In the genomic region with DNA sequence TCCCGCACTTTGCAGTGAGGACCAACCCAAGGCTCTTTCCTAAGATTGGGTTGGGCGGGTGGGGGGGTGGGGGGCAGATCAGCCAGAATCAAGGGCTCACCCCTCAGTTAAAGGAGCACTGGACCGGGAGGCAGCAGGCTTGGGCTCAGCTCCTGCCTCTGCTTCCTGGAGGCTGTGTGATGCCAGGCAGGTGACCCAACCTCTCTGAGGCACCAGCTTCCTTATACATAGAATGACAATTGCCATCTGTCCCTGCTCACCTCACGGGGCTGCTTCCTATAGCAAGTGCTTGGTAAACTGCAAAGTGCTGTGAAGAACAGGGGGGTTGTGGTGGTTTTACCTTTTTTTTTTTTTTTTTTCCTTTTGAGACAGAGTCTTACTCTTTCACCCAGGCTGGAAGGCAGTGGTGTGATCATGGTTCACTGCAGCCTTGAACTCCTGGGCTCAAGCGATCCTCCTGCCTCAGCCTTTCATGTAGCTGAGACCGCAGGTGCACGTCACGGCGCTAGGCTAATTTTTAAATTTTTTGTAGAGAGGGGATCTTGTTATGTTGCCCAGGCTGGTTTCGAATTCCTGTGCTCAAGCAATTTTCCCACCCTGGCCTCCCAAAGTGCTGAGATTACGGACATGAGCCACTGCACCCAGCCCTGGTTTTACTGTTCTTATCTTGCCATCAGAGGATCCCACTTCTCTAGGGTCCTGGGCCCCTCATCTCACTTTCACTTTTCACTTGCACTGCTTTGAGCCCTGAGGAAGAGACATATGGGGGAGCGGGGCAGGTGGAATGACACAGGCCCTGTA, we compare ENCODE assay signal across 13 cellular contexts. TPM values are rescaled to one million over a fixed set of nuclear protein-coding genes. Genes with fewer than 3 reads are reported as not detected.
DNase-seq lines count a peak whose midpoint lies in the region; ATAC-seq and TF ChIP-seq lines count a peak whose summit lies in the region.
"Had no signal": no experiment of that assay in that cellular context is flagged by ENCODE, and none has a peak within 500 bp of the region (broad histone marks: within the 10 kb centered on the region; RNA-seq: fewer than 3 reads in every experiment).

No MANE protein-coding gene starts in this region.

- no peaks in the 10 kb centered on the region for H3K9me3 Mint-ChIP-seq in activated naive CD4-positive, alpha-beta T cell treated with anti-CD3 and anti-CD28 coated beads for 36 hours
- no peaks in the 10 kb centered on the region for H3K9me3 Mint-ChIP-seq in stimulated activated naive CD8-positive, alpha-beta T cell treated with anti-CD3 and anti-CD28 coated beads, Interleukin-15, Interleukin-2, amounts not matched to agents 100 ng/mL and 50 ng/mL, for 24 hours

- H3K27me3 ChIP-seq in OCI-LY3 (ENCODE audit: low read depth, low read length) = no peaks in the 10 kb centered on the region
- H3K27me3 ChIP-seq: hepatocyte had no signal

- peak overlapping the region; percentile 20; the same call in 1 of the 2 replicates for H3K27ac ChIP-seq in OCI-LY3 (ENCODE audit: low read length)
- H3K27ac ChIP-seq: hepatocyte had no signal

- peak; percentile 40 for DNase-seq in activated naive CD4-positive, alpha-beta T cell treated with anti-CD3 and anti-CD28 coated beads for 36 hours
- no peak for DNase-seq in activated naive CD4-positive, alpha-beta T cell (lab: John Stamatoyannopoulos, UW)
- peak; percentile 29 for DNase-seq in effector CD8-positive, alpha-beta T cell (lab: John Stamatoyannopoulos, UW)
- DNase-seq in NCI-H2171 treated with DMSO at 0.1 percent for 48 hours (lab: John Stamatoyannopoulos, UW) (no peak), SIG-M5 treated with dmso at 0.1 percent for 504 hours (lab: John Stamatoyannopoulos, UW; ENCODE audit: unreplicated experiment) (no peak)
- DNase-seq: NCI-H2227 treated with DMSO at 0.1 percent for 48 hours, nucleus accumbens, T-helper 9 cell had no signal

- peaks cover 41% of the 10 kb centered on the region for H3K4me1 ChIP-seq in OCI-LY3 (ENCODE audit: low read length)

- H4K20me1 ChIP-seq in OCI-LY3 (ENCODE audit: insufficient read depth, low read length) = no peaks in the 10 kb centered on the region

- CTCF ChIA-PET in activated naive CD4-positive, alpha-beta T cell treated with anti-CD3 and anti-CD28 coated beads for 36 hours (lab: Charles Lee) = interaction anchor here (1.1 to 2.9 kb wide), 3 partner anchors 20 to 51 kb away, joined by 3 to 11 read pairs (median 7); no protein-coding TSS in a partner anchor

- H3K27ac Mint-ChIP-seq in activated naive CD4-positive, alpha-beta T cell treated with anti-CD3 and anti-CD28 coated beads for 36 hours = peak overlapping the region; percentile 63
- H3K27ac Mint-ChIP-seq in stimulated activated naive CD8-positive, alpha-beta T cell treated with anti-CD3 and anti-CD28 coated beads, Interleukin-15, Interleukin-2, amounts not matched to agents 100 ng/mL and 50 ng/mL, for 24 hours = peak overlapping the region; percentile 67

- H3K36me3 Mint-ChIP-seq in activated naive CD4-positive, alpha-beta T cell treated with anti-CD3 and anti-CD28 coated beads for 36 hours (ENCODE audit: low read depth) = no peaks in the 10 kb centered on the region
- no peaks in the 10 kb centered on the region for H3K36me3 Mint-ChIP-seq in stimulated activated naive CD8-positive, alpha-beta T cell treated with anti-CD3 and anti-CD28 coated beads, Interleukin-15, Interleukin-2, amounts not matched to agents 100 ng/mL and 50 ng/mL, for 24 hours (ENCODE audit: low read depth)

- peak overlapping the region; percentile 43 for H3K4me3 Mint-ChIP-seq in activated naive CD4-positive, alpha-beta T cell treated with anti-CD3 and anti-CD28 coated beads for 36 hours
- H3K4me3 Mint-ChIP-seq in stimulated activated naive CD8-positive, alpha-beta T cell treated with anti-CD3 and anti-CD28 coated beads, Interleukin-15, Interleukin-2, amounts not matched to agents 100 ng/mL and 50 ng/mL, for 24 hours = peak overlapping the region; percentile 57

- peaks cover 35% of the 10 kb centered on the region for H3K4me1 Mint-ChIP-seq in activated naive CD4-positive, alpha-beta T cell treated with anti-CD3 and anti-CD28 coated beads for 36 hours (ENCODE audit: low read depth)
- H3K4me1 Mint-ChIP-seq in stimulated activated naive CD8-positive, alpha-beta T cell treated with anti-CD3 and anti-CD28 coated beads, Interleukin-15, Interleukin-2, amounts not matched to agents 100 ng/mL and 50 ng/mL, for 24 hours (ENCODE audit: low read depth) = peaks cover 38% of the 10 kb centered on the region

- H3K36me3 ChIP-seq in OCI-LY3 (replicated peaks; ENCODE audit: low read depth, low read length) = no peaks in the 10 kb centered on the region

- TF ChIP-seq CTCF in OCI-LY3 (IDR thresholded peaks at IDR 0.05; ENCODE audit: low read depth, low read length) = no peak

- ATAC-seq in HG03159 (IDR thresholded peaks at IDR 0.05; ENCODE audit: unreplicated experiment) = no peak
- ATAC-seq: Panc1 had no signal

- H3K4me3 ChIP-seq in OCI-LY3 (ENCODE audit: low read length) = peak overlapping the region; percentile 66
- H3K4me3 ChIP-seq: hepatocyte had no signal

- no peaks in the 10 kb centered on the region for H3K9me3 ChIP-seq in OCI-LY3 (ENCODE audit: insufficient read depth, low read length)

- H3K4me2 ChIP-seq in OCI-LY3 (ENCODE audit: low read length) = peak overlapping the region; percentile 83
- H3K4me2 ChIP-seq: hepatocyte had no signal

- H2AFZ ChIP-seq in OCI-LY3 (ENCODE audit: low read depth, low read length) = peak overlapping the region; percentile 46; the same call in 1 of the 2 replicates
- H2AFZ ChIP-seq: hepatocyte had no signal

- H3K9ac ChIP-seq in OCI-LY3 (ENCODE audit: low read length) = peak overlapping the region; percentile 17; the same call in 1 of the 2 replicates

- intact Hi-C loops in activated naive CD4-positive, alpha-beta T cell treated with anti-CD3 and anti-CD28 coated beads for 36 hours (cut with micrococcal nuclease) = no loop called here

- H3K79me2 ChIP-seq in OCI-LY3 (ENCODE audit: low read length) = no peaks in the 10 kb centered on the region
- H3K79me2 ChIP-seq: hepatocyte had no signal

- H3K27me3 Mint-ChIP-seq in activated naive CD4-positive, alpha-beta T cell treated with anti-CD3 and anti-CD28 coated beads for 36 hours (ENCODE audit: low read depth) = no peaks in the 10 kb centered on the region
- no peaks in the 10 kb centered on the region for H3K27me3 Mint-ChIP-seq in stimulated activated naive CD8-positive, alpha-beta T cell treated with anti-CD3 and anti-CD28 coated beads, Interleukin-15, Interleukin-2, amounts not matched to agents 100 ng/mL and 50 ng/mL, for 24 hours

RNA-seq across cellular contexts. Expression of a gene that starts 11.5 kb away (rescaled TPM):
- under 1 TPM; 0.49 to 0.50 TPM for total RNA-seq in activated naive CD4-positive, alpha-beta T cell treated with anti-CD3 and anti-CD28 coated beads for 36 hours
- total RNA-seq: hepatocyte had no signal

Comparison
In these comparisons a context has a peak if more than half of its experiments do, and no peak if none do; other contexts are left out.
1. DNase-seq: peak in activated naive CD4-positive, alpha-beta T cell treated with anti-CD3 and anti-CD28 coated beads for 36 hours (single experiment) and effector CD8-positive, alpha-beta T cell (single experiment); none in activated naive CD4-positive, alpha-beta T cell (0 of 4), NCI-H2171 treated with DMSO at 0.1 percent for 48 hours (single experiment) and SIG-M5 treated with dmso at 0.1 percent for 504 hours (single experiment).